14 cellular contexts compared by ENCODE assay signal in the genomic region with DNA sequence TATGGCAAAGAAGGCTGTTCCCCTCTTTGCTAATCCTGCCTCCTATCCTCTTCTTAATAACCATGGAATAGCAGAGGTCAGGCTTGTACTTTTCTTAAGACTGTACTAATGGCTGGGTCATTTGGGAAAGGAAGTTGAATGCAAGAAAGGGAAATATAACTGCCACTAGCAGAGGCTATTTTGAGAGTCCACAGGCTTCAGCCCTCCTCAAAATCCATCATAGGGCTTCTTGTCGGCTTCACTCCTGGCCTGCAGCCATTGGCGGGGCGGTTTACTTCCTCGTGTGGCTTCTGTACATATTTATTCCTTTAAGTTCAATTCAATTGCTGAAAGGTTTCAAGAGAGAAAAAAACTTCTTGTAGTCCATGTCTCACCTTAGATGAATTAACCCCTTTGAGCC. TPM values are rescaled to one million over a fixed set of nuclear protein-coding genes. Genes with fewer than 3 reads are reported as not detected.
DNase-seq lines count a peak whose midpoint lies in the region; ATAC-seq and TF ChIP-seq lines count a peak whose summit lies in the region.
"Had no signal": no experiment of that assay in that cellular context is flagged by ENCODE, and none has a peak within 500 bp of the region (broad histone marks: within the 10 kb centered on the region; RNA-seq: fewer than 3 reads in every experiment).

No MANE protein-coding gene starts in this region.

- peak overlapping the region in 10 of 11 experiments; percentile 7 to 80 (median 48); a peak in 17 of 22 replicates for H3K4me2 ChIP-seq in BLaER1 treated with 17β-estradiol and CSF1 and Interleukin-3, amounts not matched to agents 10 nM and 100 nM

- no peaks in the 10 kb centered on the region for H3K27me3 ChIP-seq in BLaER1 treated with 17β-estradiol and CSF1 and Interleukin-3, amounts not matched to agents 10 nM and 100 nM
- peaks cover 11% of the 10 kb centered on the region for H3K27me3 ChIP-seq in BE2C

- H3K4me3 Mint-ChIP-seq in nephron progenitor cell = no peak overlapping the region
- no peak overlapping the region for H3K4me3 Mint-ChIP-seq in activated T-helper 17 cell treated with anti-CD3 and anti-CD28 coated beads, Interleukin-2, amount 50 U/mL, for 72 hours
- H3K4me3 Mint-ChIP-seq: stimulated activated naive CD8-positive, alpha-beta T cell treated with anti-CD3 and anti-CD28 coated beads, Interleukin-15, amount 100 ng/mL, for 72 hours had no signal

- H3K36me3 Mint-ChIP-seq in nephron progenitor cell (ENCODE audit: low read depth) = peaks cover 4% of the 10 kb centered on the region
- H3K36me3 Mint-ChIP-seq in activated T-helper 17 cell treated with anti-CD3 and anti-CD28 coated beads, Interleukin-2, amount 50 U/mL, for 72 hours (ENCODE audit: low read depth) = peaks cover 18% of the 10 kb centered on the region

- H3K4me1 ChIP-seq in BLaER1 treated with 17β-estradiol and CSF1 and Interleukin-3, amounts not matched to agents 10 nM and 100 nM = peaks cover 16 to 38% (median 23%) of the 10 kb centered on the region in 10 experiments
- H3K4me1 ChIP-seq in BE2C = no peaks in the 10 kb centered on the region

- H3K9ac ChIP-seq in BLaER1 treated with 17β-estradiol and CSF1 and Interleukin-3, amounts not matched to agents 10 nM and 100 nM = no peak overlapping the region; a peak in 1 of 22 replicates

- no peaks in the 10 kb centered on the region for H3K36me3 ChIP-seq in BLaER1 treated with 17β-estradiol and CSF1 and Interleukin-3, amounts not matched to agents 10 nM and 100 nM
- no peaks in the 10 kb centered on the region for H3K36me3 ChIP-seq in BE2C

- no peaks in the 10 kb centered on the region for H3K27me3 Mint-ChIP-seq in nephron progenitor cell (ENCODE audit: low read depth, poor library complexity)
- no peaks in the 10 kb centered on the region for H3K27me3 Mint-ChIP-seq in activated T-helper 17 cell treated with anti-CD3 and anti-CD28 coated beads, Interleukin-2, amount 50 U/mL, for 72 hours
- H3K27me3 Mint-ChIP-seq: stimulated activated naive CD8-positive, alpha-beta T cell treated with anti-CD3 and anti-CD28 coated beads, Interleukin-15, amount 100 ng/mL, for 72 hours had no signal

- peak overlapping the region; percentile 24 for H3K27ac Mint-ChIP-seq in nephron progenitor cell
- H3K27ac Mint-ChIP-seq in activated T-helper 17 cell treated with anti-CD3 and anti-CD28 coated beads, Interleukin-2, amount 50 U/mL, for 72 hours = no peak overlapping the region

- in situ Hi-C loops in ACHN (cut with HindIII; ENCODE audit: low pct_ligation_motif_present, low pct_unique_long_range_greater_than_20kb, low sequenced_read_pairs) = no loop called here

- H3K4me1 Mint-ChIP-seq in nephron progenitor cell = peaks cover 32% of the 10 kb centered on the region
- H3K4me1 Mint-ChIP-seq in activated T-helper 17 cell treated with anti-CD3 and anti-CD28 coated beads, Interleukin-2, amount 50 U/mL, for 72 hours = peaks cover 12% of the 10 kb centered on the region

- H3K9me3 Mint-ChIP-seq in nephron progenitor cell = peaks cover 3% of the 10 kb centered on the region
- H3K9me3 Mint-ChIP-seq in activated T-helper 17 cell treated with anti-CD3 and anti-CD28 coated beads, Interleukin-2, amount 50 U/mL, for 72 hours = no peaks in the 10 kb centered on the region
- H3K9me3 Mint-ChIP-seq: neural crest cell; stimulated activated naive CD8-positive, alpha-beta T cell treated with anti-CD3 and anti-CD28 coated beads, Interleukin-15, amount 100 ng/mL, for 72 hours had no signal

- H3K4me3 ChIP-seq in BLaER1 treated with 17β-estradiol and CSF1 and Interleukin-3, amounts not matched to agents 10 nM and 100 nM = no peak overlapping the region
- H3K4me3 ChIP-seq in BE2C (ENCODE audit: low read depth, low read length) = no peak overlapping the region

- peak; percentile 72 to 74 for DNase-seq in Kasumi-1 (lab: John Stamatoyannopoulos, UW)
- peak; percentile 45 for DNase-seq in globus pallidus (ENCODE audit: low spot score)
- no peak for DNase-seq in nephron progenitor cell
- no peak for DNase-seq in A172 (ENCODE audit: low spot score)
- no peak for DNase-seq in BE2C
- DNase-seq in ACHN = no peak
- DNase-seq: EL; NCI-H1930; NCI-H774; stimulated activated naive CD8-positive, alpha-beta T cell treated with anti-CD3 and anti-CD28 coated beads, Interleukin-15, amount 100 ng/mL, for 72 hours; T1000 had no signal

- peak overlapping the region in 1 of 11 experiments; percentile 30; a peak in 1 of 22 replicates for H3K27ac ChIP-seq in BLaER1 treated with 17β-estradiol and CSF1 and Interleukin-3, amounts not matched to agents 10 nM and 100 nM

- H3K9me3 ChIP-seq in BLaER1 treated with 17β-estradiol and CSF1 and Interleukin-3, amounts not matched to agents 10 nM and 100 nM (replicated peaks in 1 of 11) = 0 out of 22 replicates have a peak, but pooled peaks cover 0 to 3% (median 0%) of the 10 kb centered on the region in 11 experiments
- H3K9me3 ChIP-seq in BE2C = no peaks in the 10 kb centered on the region

- no peaks in the 10 kb centered on the region for H4K20me1 ChIP-seq in BLaER1 treated with 17β-estradiol and CSF1 and Interleukin-3, amounts not matched to agents 10 nM and 100 nM

- no peak for ATAC-seq in activated T-helper 17 cell treated with anti-CD3 and anti-CD28 coated beads, Interleukin-2, amount 50 U/mL, for 72 hours (replicated peaks)
- ATAC-seq: stimulated activated naive CD8-positive, alpha-beta T cell treated with anti-CD3 and anti-CD28 coated beads, Interleukin-15, amount 100 ng/mL, for 72 hours had no signal

- no peak for TF ChIP-seq CTCF in nephron progenitor cell (IDR thresholded peaks at IDR 0.05)
- TF ChIP-seq CTCF in BE2C (IDR thresholded peaks at IDR 0.05; ENCODE audit: low read depth, low read length) = no peak

RNA-seq across cellular contexts. Expression of a gene that starts 2.8 kb away (rescaled TPM):
- total RNA-seq in A172 (2014; rRNA removed; shearing (Covaris generic)) = 0.28 and 0.74 TPM in 2 replicates
- 0.91 TPM for polyA plus RNA-seq in BE2C (2012; ENCODE audit: insufficient read depth, insufficient read length, low read depth)
- 10 to 100 TPM; 32.4 to 57.2 TPM for total RNA-seq in activated T-helper 17 cell treated with anti-CD3 and anti-CD28 coated beads, Interleukin-2, amount 50 U/mL, for 72 hours

Comparison
In these comparisons a context has a peak if more than half of its experiments do, and no peak if none do; other contexts are left out.
1. DNase-seq: peak in Kasumi-1 (2 of 2) and globus pallidus (single experiment); none in nephron progenitor cell (single experiment), A172 (single experiment), BE2C (single experiment) and ACHN (single experiment).
2. RNA of a gene that starts 2.8 kb away (total RNA-seq): 32.4 to 57.2 TPM in activated T-helper 17 cell treated with anti-CD3 and anti-CD28 coated beads, Interleukin-2, amount 50 U/mL, for 72 hours; 0.28 to 0.74 TPM in A172; every median in the first group is over 10 times any median in the second.